In the genomic region with DNA sequence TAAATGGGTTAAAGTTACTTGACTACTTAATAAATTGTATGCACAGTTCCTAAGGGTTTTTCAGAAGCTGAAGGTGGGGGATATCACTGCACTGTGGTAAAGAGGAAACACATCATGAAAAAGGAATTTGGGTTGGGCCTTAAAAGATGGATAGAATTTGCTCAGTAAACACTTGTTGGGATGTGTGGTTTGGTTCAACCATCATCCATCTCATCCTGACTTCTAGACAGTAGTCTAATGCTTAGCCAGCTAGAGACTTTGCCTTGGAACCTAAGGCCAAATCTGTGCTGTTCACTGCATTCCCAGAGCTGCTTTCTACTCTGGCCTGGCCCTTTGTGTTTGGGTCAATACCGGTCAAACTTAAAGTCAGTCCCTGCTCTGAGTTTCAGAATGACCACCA, we compare ENCODE assay signal across 22 cellular contexts. TPM values are rescaled to one million over a fixed set of nuclear protein-coding genes. Genes with fewer than 3 reads are reported as not detected.
DNase-seq lines count a peak whose midpoint lies in the region; ATAC-seq and TF ChIP-seq lines count a peak whose summit lies in the region.
"Had no signal": no experiment of that assay in that cellular context is flagged by ENCODE, and none has a peak within 500 bp of the region (broad histone marks: within the 10 kb centered on the region; RNA-seq: fewer than 3 reads in every experiment).

No MANE protein-coding gene starts in this region.

- H3K27ac ChIP-seq in mammary epithelial cell (ENCODE audit: insufficient read depth, low read depth, low read length), result no peak overlapping the region
- H3K27ac ChIP-seq in breast epithelium, result no peak overlapping the region
- H3K27ac ChIP-seq in lung (ENCODE audit: low read depth in 1 of 2, low read length in 1 of 2), result peak overlapping the region in 1 of 2 donors; percentile 39
- H3K27ac ChIP-seq in ovary, result no peak overlapping the region
- H3K27ac ChIP-seq: adrenal gland, SJSA1 had no signal

- H3K27me3 ChIP-seq in mammary epithelial cell (ENCODE audit: insufficient read depth, low read length) (no peaks in the 10 kb centered on the region), breast epithelium (no peaks in the 10 kb centered on the region), lung (ENCODE audit: control insufficient read depth, insufficient read depth) (no peaks in the 10 kb centered on the region), ovary (no peaks in the 10 kb centered on the region)
- H3K27me3 ChIP-seq: adrenal gland, SJSA1 had no signal

- peaks cover 52% of the 10 kb centered on the region for H3K36me3 Mint-ChIP-seq in T-cell

- H4K20me1 ChIP-seq in mammary epithelial cell (ENCODE audit: insufficient read depth, low read length), result no peaks in the 10 kb centered on the region

- intact Hi-C loops in mammary epithelial cell (cut with micrococcal nuclease), result no loop called here
- intact Hi-C loops in breast epithelium (cut with DNase I; ENCODE audit: low total_unique reads), result no loop called here
- intact Hi-C loops in ovary (cut with DNase I), result no loop called here

- CTCF ChIA-PET in mammary epithelial cell (lab: Charles Lee; ENCODE audit: low non-redundant PET), result no interaction called here
- CTCF ChIA-PET in T-cell (lab: Charles Lee), result interaction anchor here in 1 of 2 donors (1.5 kb wide), 1 partner anchor 11 kb away, joined by 5 read pairs; no protein-coding TSS in a partner anchor

- H3K4me1 Mint-ChIP-seq in T-cell, result peaks cover 6 to 9% (median 6%) of the 10 kb centered on the region in 3 donors
- H3K4me1 Mint-ChIP-seq: nephron had no signal

- no peak overlapping the region for H3K4me3 Mint-ChIP-seq in T-cell
- H3K4me3 Mint-ChIP-seq: nephron; stimulated activated naive CD8-positive, alpha-beta T cell treated with anti-CD3 and anti-CD28 coated beads, Interleukin-15, Interleukin-2, amounts not matched to agents 100 ng/mL and 50 ng/mL, for 24 hours had no signal

- no peak overlapping the region for H3K4me3 ChIP-seq in mammary epithelial cell (replicated peaks in 1 of 3; ENCODE audit: insufficient read depth in 1 of 3, low read depth in 2 of 3, low read length in 3 of 3)
- H3K4me3 ChIP-seq in breast epithelium, result no peak overlapping the region
- no peak overlapping the region for H3K4me3 ChIP-seq in lung
- no peak overlapping the region for H3K4me3 ChIP-seq in ovary
- H3K4me3 ChIP-seq: adrenal gland, SJSA1 had no signal

- no peak for TF ChIP-seq EP300 in ovary (IDR thresholded peaks at IDR 0.05)

- H3K4me1 ChIP-seq in mammary epithelial cell (ENCODE audit: insufficient read depth, low read length) (peaks cover 17% of the 10 kb centered on the region), breast epithelium (no peaks in the 10 kb centered on the region), lung (ENCODE audit: control insufficient read depth in 2 of 2, insufficient read depth in 2 of 2, low read length in 2 of 2) (peaks cover 0 to 1% of the 10 kb centered on the region in 2 donors), ovary (ENCODE audit: insufficient read depth) (no peaks in the 10 kb centered on the region)
- H3K4me1 ChIP-seq: adrenal gland had no signal

- no peaks in the 10 kb centered on the region for H3K27me3 Mint-ChIP-seq in T-cell
- H3K27me3 Mint-ChIP-seq: stimulated activated naive CD8-positive, alpha-beta T cell treated with anti-CD3 and anti-CD28 coated beads, Interleukin-15, Interleukin-2, amounts not matched to agents 100 ng/mL and 50 ng/mL, for 24 hours had no signal

- dilution Hi-C loops in mammary epithelial cell (cut with HindIII; ENCODE audit: low sequenced_read_pairs), result loop anchor here (25.0 kb wide), 2 partner anchors 89 to 261 kb away; a partner anchor contains a TSS

- POLR2A ChIA-PET in T-cell (lab: Charles Lee), result no interaction called here

- no peaks in the 10 kb centered on the region for H3K9me3 Mint-ChIP-seq in T-cell
- H3K9me3 Mint-ChIP-seq: nephron; stimulated activated naive CD8-positive, alpha-beta T cell treated with anti-CD3 and anti-CD28 coated beads, Interleukin-15, Interleukin-2, amounts not matched to agents 100 ng/mL and 50 ng/mL, for 24 hours had no signal

- TF ChIP-seq POLR2A in breast epithelium (IDR thresholded peaks at IDR 0.05), result no peak
- no peak for TF ChIP-seq POLR2A in ovary (IDR thresholded peaks at IDR 0.05)

- TSS peak; percentile 34 for BruUV-seq in mammary epithelial cell (replicated peaks; lab: Mats Ljungman, UMichigan)

- no peak overlapping the region for H2AFZ ChIP-seq in mammary epithelial cell (ENCODE audit: low read depth, low read length)

- ATAC-seq in T-cell (replicated peaks in 1 of 4), result no peak
- peak; percentile 44 for ATAC-seq in lung (ENCODE audit: insufficient read depth, low FRiP score)
- ATAC-seq in HG03520 (IDR thresholded peaks at IDR 0.05; ENCODE audit: unreplicated experiment), result no peak
- ATAC-seq: left lobe of liver had no signal

- WGBS in mammary epithelial cell (ENCODE audit: low coverage, missing lambda C conversion rate), result 86% methylated on average over 1 of the region's 1 CpG
- WGBS in lung, 2 donors, result 82 to 100% methylated on average over 1 of the region's 1 CpG
- 88 to 98% (median 95%) methylated on average over 1 of the region's 1 CpG for WGBS in ovary, 3 donors

- in situ Hi-C loops in mammary epithelial cell (cut with MboI; ENCODE audit: low sequenced_read_pairs in 2 of 2), result loop anchor here in 1 of 2 donors (5.0 to 25.0 kb wide), 2 partner anchors 99 to 261 kb away; a partner anchor contains a TSS

- no peaks in the 10 kb centered on the region for H3K79me2 ChIP-seq in mammary epithelial cell (ENCODE audit: insufficient read depth, low read length)

- H3K27ac Mint-ChIP-seq in T-cell, result peak overlapping the region; percentile 40 to 58
- H3K27ac Mint-ChIP-seq: nephron; stimulated activated naive CD8-positive, alpha-beta T cell treated with anti-CD3 and anti-CD28 coated beads, Interleukin-15, Interleukin-2, amounts not matched to agents 100 ng/mL and 50 ng/mL, for 24 hours had no signal

- H3K36me3 ChIP-seq in mammary epithelial cell (ENCODE audit: insufficient read depth, low read length), result no peaks in the 10 kb centered on the region
- no peaks in the 10 kb centered on the region for H3K36me3 ChIP-seq in breast epithelium
- H3K36me3 ChIP-seq in lung (ENCODE audit: control insufficient read depth in 2 of 2, insufficient read depth in 2 of 2, low read length in 2 of 2), result no peaks in the 10 kb centered on the region
- no peaks in the 10 kb centered on the region for H3K36me3 ChIP-seq in ovary
- H3K36me3 ChIP-seq: adrenal gland, SJSA1 had no signal

- TF ChIP-seq CTCF in mammary epithelial cell (conservative IDR thresholded peaks at IDR 0.05 in 1 of 2, IDR thresholded peaks at IDR 0.05 in 1 of 2; ENCODE audit: extremely low read depth in 1 of 2, insufficient read depth in 1 of 2, low read depth in 1 of 2, low read length in 2 of 2), result no peak
- TF ChIP-seq CTCF in breast epithelium (IDR thresholded peaks at IDR 0.05), result no peak
- no peak for TF ChIP-seq CTCF in lung (IDR thresholded peaks at IDR 0.05; ENCODE audit: control extremely low read depth, extremely low read depth)
- TF ChIP-seq CTCF in ovary (IDR thresholded peaks at IDR 0.05), result no peak

- H3K9ac ChIP-seq in mammary epithelial cell (ENCODE audit: insufficient read depth, low read length), result no peak overlapping the region

- peak; percentile 45 for DNase-seq in mammary epithelial cell
- no peak for DNase-seq in breast epithelium (ENCODE audit: low spot score in 2 of 2)
- DNase-seq in T-cell, result no peak
- peak; percentile 20 for DNase-seq in lung (ENCODE audit: low spot score)
- no peak for DNase-seq in ovary
- DNase-seq in NCI-H146 treated with DMSO at 0.1 percent for 48 hours (lab: John Stamatoyannopoulos, UW; ENCODE audit: unreplicated experiment), result no peak
- DNase-seq in NCI-H187 (lab: John Stamatoyannopoulos, UW), result no peak
- DNase-seq: activated T-cell treated with anti-CD3 and anti-CD28 coated beads, Interleukin-2, amount 50 U/mL, for 48 hours; adrenal gland; Caco-2; GDM1; GOT3; NCI-H146; NCI-H446; T1000 had no signal

- H3K4me2 ChIP-seq in mammary epithelial cell (ENCODE audit: insufficient read depth, low read depth, low read length), result no peak overlapping the region

- H3K9me3 ChIP-seq in mammary epithelial cell (replicated peaks; ENCODE audit: insufficient read depth, low read length) (no peaks in the 10 kb centered on the region), breast epithelium (no peaks in the 10 kb centered on the region), lung (ENCODE audit: control insufficient read depth in 2 of 2, insufficient read depth in 1 of 2, low read length in 1 of 2) (no peaks in the 10 kb centered on the region), ovary (no peaks in the 10 kb centered on the region)
- H3K9me3 ChIP-seq: adrenal gland, Caco-2, SJSA1 had no signal

RNA-seq across cellular contexts. Expression of a gene that starts 30.6 kb away (rescaled TPM):
- not detected for total RNA-seq in mammary epithelial cell
- polyA plus RNA-seq in mammary epithelial cell, result not detected
- not detected for polyA minus RNA-seq in mammary epithelial cell
- 1 to 10 TPM; 1.1 to 5.9 (median 5.6) TPM for total RNA-seq in breast epithelium
- total RNA-seq in T-cell, result 100 to 1,000 TPM in 3 of 5 donors, 10 to 100 TPM in 2; 95.4 to 127 (median 101) TPM
- total RNA-seq in lung, result 1 to 10 TPM; 1.3 to 3.4 TPM
- polyA plus RNA-seq in lung, result 1 to 10 TPM in 1 of 2 donors, under 1 TPM in 1; 0.94 to 1.5 TPM
- under 1 TPM in 5 of 7 donors, not detected in 2; 0.15 to 0.90 (median 0.45) TPM for total RNA-seq in ovary
- 1 to 10 TPM in 1 of 2 donors, under 1 TPM in 1; 0.24 to 2.9 TPM for polyA plus RNA-seq in ovary
- total RNA-seq: Caco-2, cerebellum, fibroblast of villous mesenchyme, SJSA1 had no signal

RNA-seq across cellular contexts. Expression of a gene that starts 36.1 kb away (rescaled TPM):
- not detected for total RNA-seq in mammary epithelial cell
- polyA plus RNA-seq in mammary epithelial cell, result not detected
- not detected for polyA minus RNA-seq in mammary epithelial cell
- total RNA-seq in breast epithelium, result 1 to 10 TPM in 1 of 3 donors, under 1 TPM in 2; 0.64 to 1.6 (median 0.66) TPM
- 10 to 100 TPM in 1 of 5 donors, 1 to 10 TPM in 4; 1.1 to 12.4 (median 2.9) TPM for total RNA-seq in T-cell
- total RNA-seq in lung, result 1 to 10 TPM; 1.5 to 3.2 TPM
- 1 to 10 TPM in 1 of 2 donors, under 1 TPM in 1; 0.57 to 3.1 TPM for polyA plus RNA-seq in lung
- 1 to 10 TPM in 2 of 7 donors, under 1 TPM in 5; 0.45 to 3.1 (median 0.51) TPM for total RNA-seq in ovary
- 1 to 10 TPM in 1 of 2 donors, under 1 TPM in 1; 0.75 to 2.8 TPM for polyA plus RNA-seq in ovary
- total RNA-seq: cerebellum, fibroblast of villous mesenchyme, SJSA1 had no signal

RNA-seq across cellular contexts. Expression of a gene that starts 58.4 kb away (rescaled TPM):
- total RNA-seq in mammary epithelial cell, result not detected
- polyA plus RNA-seq in mammary epithelial cell, result not detected
- polyA minus RNA-seq in mammary epithelial cell, result not detected
- 100 to 1,000 TPM in 1 of 3 donors, 1 to 10 TPM in 1, under 1 TPM in 1; 0.96 to 938 (median 2.0) TPM for total RNA-seq in breast epithelium
- total RNA-seq in T-cell, result not detected
- total RNA-seq in lung, result 1 to 10 TPM; 1.6 to 3.3 TPM
- polyA plus RNA-seq in lung, result 100 to 1,000 TPM in 1 of 2 donors, under 1 TPM in 1; 0.86 to 110 TPM
- total RNA-seq in ovary, result 1,000 to 10,000 TPM in 1 of 7 donors, 10 to 100 TPM in 1, 1 to 10 TPM in 4, under 1 TPM in 1; 0.48 to 1,183 (median 2.0) TPM
- 10 to 100 TPM in 1 of 2 donors, 1 to 10 TPM in 1; 4.5 to 44.1 TPM for polyA plus RNA-seq in ovary
- total RNA-seq: Caco-2, fibroblast of villous mesenchyme, SJSA1 had no signal

Comparison
In these comparisons a context has a peak if more than half of its experiments do, and no peak if none do; other contexts are left out.
1. DNase-seq: peak in mammary epithelial cell (single experiment) and lung (single experiment); none in breast epithelium (0 of 2), T-cell (0 of 34), ovary (0 of 5), NCI-H146 treated with DMSO at 0.1 percent for 48 hours (single experiment) and NCI-H187 (0 of 2).
2. RNA of a gene that starts 30.6 kb away (total RNA-seq): 95.4 to 127 TPM in T-cell; 1.1 to 5.9 TPM in breast epithelium, 1.3 to 3.4 TPM in lung, 0.15 to 0.90 TPM in ovary and not detected in mammary epithelial cell; every median in the first group is over 10 times any median in the second.